Comparison of ENCODE assay signal across 14 cellular contexts in genomic region chr17:42781639-42782401, GRCh38. TPM values are rescaled to one million over a fixed set of nuclear protein-coding genes. Genes with fewer than 3 reads are reported as not detected.
DNase-seq lines count a peak whose midpoint lies in the region; ATAC-seq, FAIRE-seq and TF ChIP-seq lines count a peak whose summit lies in the region.
"Had no signal": no experiment of that assay in that cellular context is flagged by ENCODE, and none has a peak within 500 bp of the region (broad histone marks: within the 10 kb centered on the region; RNA-seq: fewer than 3 reads in every experiment).

No MANE protein-coding gene starts in this region.

- peak overlapping the region; percentile 84 for H3K14ac ChIP-seq in IMR-90 (replicated peaks; ENCODE audit: low read depth, low read length)

- H3K9ac ChIP-seq in IMR-90 (ENCODE audit: low read depth, low read length) (peak overlapping the region; percentile 71; the same call in 1 of the 2 replicates), endothelial cell of umbilical vein (replicated peaks; ENCODE audit: extremely low read depth, insufficient read depth, low read length) (no peak overlapping the region)

- in situ Hi-C loops in IMR-90 (cut with MboI; ENCODE audit: low sequenced_read_pairs): no loop called here

- no peak overlapping the region; the same call in 1 of the 2 replicates for H3K27ac ChIP-seq in IMR-90 (ENCODE audit: insufficient read depth, low read length)
- H3K27ac ChIP-seq in endothelial cell of umbilical vein (ENCODE audit: insufficient read depth, low read depth, low read length): no peak overlapping the region
- H3K27ac ChIP-seq: epithelial cell of prostate, ovary had no signal

- no peak for ATAC-seq in IMR-90 (ENCODE audit: low read depth)
- no peak for ATAC-seq in naive thymus-derived CD8-positive, alpha-beta T cell
- ATAC-seq: activated naive CD8-positive, alpha-beta T cell treated with anti-CD3 and anti-CD28 coated beads, Interleukin-2, amount 50 U/mL, for 24 hours had no signal

- H4K91ac ChIP-seq in IMR-90 (ENCODE audit: insufficient read depth, low read depth, low read length): peak overlapping the region; percentile 88

- WGBS in IMR-90 (ENCODE audit: extremely low coverage in 2 of 2, insufficient read length in 1 of 2), 2 experiments: no CpG with 5 or more reads among the region's 19 CpGs

- H4K20me1 ChIP-seq in IMR-90 (ENCODE audit: insufficient read depth, low read length) (no peaks in the 10 kb centered on the region), endothelial cell of umbilical vein (replicated peaks; ENCODE audit: control insufficient read depth, extremely low read depth, insufficient read depth, low read length) (no peaks in the 10 kb centered on the region)

- BruUV-seq in IMR-90 (replicated peaks; lab: Mats Ljungman, UMichigan): no TSS peak
- BruUV-seq in endothelial cell of umbilical vein (replicated peaks; lab: Mats Ljungman, UMichigan): no TSS peak

- peak overlapping the region; percentile 98 for H2AK5ac ChIP-seq in IMR-90 (ENCODE audit: low read depth, low read length)

- CTCF ChIA-PET in IMR-90 (lab: Yijun Ruan, JAX) (no interaction called here), endothelial cell of umbilical vein (lab: Charles Lee) (interaction anchor here (2.5 to 4.7 kb wide), 3 partner anchors 8 to 43 kb away, joined by 10 to 44 read pairs (median 15); partner anchors contain the start of genes BECN1 and VPS25)

- H2BK15ac ChIP-seq in IMR-90 (ENCODE audit: low read depth, low read length): peak overlapping the region; percentile 77; the same call in 1 of the 3 replicates

- no peak overlapping the region for H2BK5ac ChIP-seq in IMR-90 (ENCODE audit: low read depth, low read length, poor library complexity, severe bottlenecking)

- no peak for TF ChIP-seq POLR2A in IMR-90 (IDR thresholded peaks at IDR 0.05; ENCODE audit: low read depth, low read length)
- TF ChIP-seq POLR2A in endothelial cell of umbilical vein (IDR thresholded peaks at IDR 0.05; ENCODE audit: low read depth, low read length): no peak

- no peaks in the 10 kb centered on the region for H3K9me3 ChIP-seq in IMR-90 (ENCODE audit: control insufficient read depth, insufficient read depth, low read length)
- H3K9me3 ChIP-seq in endothelial cell of umbilical vein (replicated peaks; ENCODE audit: control insufficient read depth, insufficient read depth, low read length): no peaks in the 10 kb centered on the region
- H3K9me3 ChIP-seq: ovary had no signal

- H3K4me1 ChIP-seq in IMR-90 (ENCODE audit: control insufficient read depth, insufficient read depth, low read length): peaks cover 26% of the 10 kb centered on the region
- peaks cover 35% of the 10 kb centered on the region for H3K4me1 ChIP-seq in endothelial cell of umbilical vein (ENCODE audit: control insufficient read depth, extremely low read depth, insufficient read depth, low read length)

- no peak overlapping the region for H3K56ac ChIP-seq in IMR-90 (ENCODE audit: extremely low read depth, insufficient read depth, low read length)

- peak overlapping the region; percentile 96 for H3K23ac ChIP-seq in IMR-90 (ENCODE audit: low read depth, low read length)

- intact Hi-C loops in IMR-90 (cut with micrococcal nuclease) (no loop called here), endothelial cell of umbilical vein (cut with micrococcal nuclease) (loop anchor here (5.0 kb wide), 1 partner anchor 105 kb away; the partner anchor contains the start of gene PLEKHH3)

- peaks cover 27 to 56% (median 37%) of the 10 kb centered on the region in 4 donors for H3K4me1 Mint-ChIP-seq in naive thymus-derived CD8-positive, alpha-beta T cell

- no peak overlapping the region for H4K5ac ChIP-seq in IMR-90 (ENCODE audit: low read depth, low read length)

- peak overlapping the region; percentile 68 for H2AFZ ChIP-seq in IMR-90 (replicated peaks; ENCODE audit: low read length, poor library complexity)
- H2AFZ ChIP-seq in endothelial cell of umbilical vein (ENCODE audit: low read depth, low read length): no peak overlapping the region

- H3K79me1 ChIP-seq in IMR-90 (ENCODE audit: low read depth in 1 of 2, low read length in 2 of 2): peaks cover 0 to 52% of the 10 kb centered on the region in 2 experiments

- no peaks in the 10 kb centered on the region for H3K79me2 ChIP-seq in endothelial cell of umbilical vein (ENCODE audit: control insufficient read depth, insufficient read depth, low read length)

- peak overlapping the region; percentile 76; the same call in 1 of the 2 replicates for H3K4me3 ChIP-seq in IMR-90 (ENCODE audit: insufficient read depth, low read depth, low read length)
- peak overlapping the region in 1 of 3 experiments; percentile 16 for H3K4me3 ChIP-seq in endothelial cell of umbilical vein (replicated peaks in 1 of 3; ENCODE audit: insufficient read depth in 1 of 3, low read depth in 1 of 3, low read length in 3 of 3)

- H3K36me3 ChIP-seq in IMR-90 (ENCODE audit: control insufficient read depth, insufficient read depth, low read length) (peaks cover 16% of the 10 kb centered on the region), endothelial cell of umbilical vein (ENCODE audit: control insufficient read depth in 2 of 2, extremely low read depth in 1 of 2, insufficient read depth in 2 of 2, low read length in 2 of 2) (peaks cover 0 to 8% of the 10 kb centered on the region in 2 experiments)
- H3K36me3 ChIP-seq: ovary had no signal

- dilution Hi-C loops in IMR-90 (cut with HindIII; ENCODE audit: low sequenced_read_pairs, unreplicated experiment): no loop called here
- dilution Hi-C loops in endothelial cell of umbilical vein (cut with MboI; ENCODE audit: extremely low pct_ligation_motif_present, low sequenced_read_pairs): no loop called here

- no peak for TF ChIP-seq RAD21 in IMR-90 (IDR thresholded peaks at IDR 0.05; ENCODE audit: low read length)

- H4K8ac ChIP-seq in IMR-90 (ENCODE audit: low read depth in 2 of 2, low read length in 2 of 2): peak overlapping the region; percentile 72 to 73; a peak in 3 of 4 replicates

- H3K36me3 Mint-ChIP-seq in naive thymus-derived CD8-positive, alpha-beta T cell: peaks cover 0 to 28% (median 23%) of the 10 kb centered on the region in 3 donors

- peak overlapping the region in 6 of 10 donors; percentile 10 to 71 (median 48) for H3K4me3 Mint-ChIP-seq in naive thymus-derived CD8-positive, alpha-beta T cell
- H3K4me3 Mint-ChIP-seq: activated naive CD8-positive, alpha-beta T cell treated with anti-CD3 and anti-CD28 coated beads, Interleukin-2, amount 50 U/mL, for 24 hours had no signal

- H2BK20ac ChIP-seq in IMR-90 (ENCODE audit: low read depth, low read length): peak overlapping the region; percentile 37; the same call in 1 of the 2 replicates

- no peaks in the 10 kb centered on the region for H3K27me3 ChIP-seq in IMR-90 (ENCODE audit: control insufficient read depth, insufficient read depth, low read length)
- H3K27me3 ChIP-seq in endothelial cell of umbilical vein (ENCODE audit: control insufficient read depth in 2 of 2, insufficient read depth in 2 of 2, low read length in 2 of 2): peaks cover 16% of the 10 kb centered on the region in 2 experiments
- H3K27me3 ChIP-seq: ovary had no signal

- DNase-seq in AG08395 (ENCODE audit: low spot score): peak; percentile 37
- no peak for DNase-seq in IMR-90
- DNase-seq in endothelial cell of umbilical vein (ENCODE audit: low read depth, low spot score): no peak
- DNase-seq in naive thymus-derived CD8-positive, alpha-beta T cell: no peak
- no peak for DNase-seq in midbrain (lab: John Stamatoyannopoulos, UW)
- no peak for DNase-seq in foreskin melanocyte
- DNase-seq in GOT3 (lab: John Stamatoyannopoulos, UW): no peak
- no peak for DNase-seq in T-helper 9 cell
- DNase-seq: activated naive CD8-positive, alpha-beta T cell treated with anti-CD3 and anti-CD28 coated beads, Interleukin-2, amount 50 U/mL, for 24 hours; KG1; RPMI8226; stimulated activated CD4-positive, alpha-beta T cell treated with anti-CD3 and anti-CD28 coated beads, Interleukin-4, amount 100 ng/mL, for 4 hours had no signal

- H3K9me1 ChIP-seq in IMR-90 (ENCODE audit: insufficient read depth, low read length) (peaks cover 31% of the 10 kb centered on the region), endothelial cell of umbilical vein (replicated peaks; ENCODE audit: control insufficient read depth, extremely low read depth, insufficient read depth, low read length) (no peaks in the 10 kb centered on the region)

- H3K4me2 ChIP-seq in IMR-90 (ENCODE audit: low read depth, low read length) (peak overlapping the region; percentile 87), endothelial cell of umbilical vein (ENCODE audit: insufficient read depth, low read length) (no peak overlapping the region)

- POLR2A ChIA-PET in IMR-90 (lab: Charles Lee; ENCODE audit: unreplicated experiment) (no interaction called here), endothelial cell of umbilical vein (lab: Charles Lee) (interaction anchor here (0.6 to 0.9 kb wide), 2 partner anchors 11 to 15 kb away, joined by 4 read pairs; no protein-coding TSS in a partner anchor)
- POLR2A ChIA-PET in naive thymus-derived CD8-positive, alpha-beta T cell (lab: Charles Lee): interaction anchor here (0.6 to 1.2 kb wide), 3 partner anchors 8 to 48 kb away, joined by 3 to 5 read pairs (median 4); partner anchors contain the start of genes CNTD1, COA3 and VPS25

- peak overlapping the region; percentile 81 for H3K4ac ChIP-seq in IMR-90 (ENCODE audit: low read depth, low read length)

- H3K9me3 Mint-ChIP-seq in naive thymus-derived CD8-positive, alpha-beta T cell: no peaks in the 10 kb centered on the region
- H3K9me3 Mint-ChIP-seq: activated naive CD8-positive, alpha-beta T cell treated with anti-CD3 and anti-CD28 coated beads, Interleukin-2, amount 50 U/mL, for 24 hours had no signal

- H2BK120ac ChIP-seq in IMR-90 (ENCODE audit: low read depth, low read length): peak overlapping the region; percentile 93

- no peak overlapping the region for H3K18ac ChIP-seq in IMR-90 (ENCODE audit: low read depth, low read length)

- H2AK9ac ChIP-seq in IMR-90 (replicated peaks; ENCODE audit: low read depth, low read length, poor library complexity): peak overlapping the region; percentile 99

- FAIRE-seq in endothelial cell of umbilical vein (lab: Jason Lieb, UNC): no peak

- peaks cover 28 to 60% (median 44%) of the 10 kb centered on the region in 5 donors for H3K27me3 Mint-ChIP-seq in naive thymus-derived CD8-positive, alpha-beta T cell

- no peak overlapping the region for H3K27ac Mint-ChIP-seq in naive thymus-derived CD8-positive, alpha-beta T cell
- H3K27ac Mint-ChIP-seq: activated naive CD8-positive, alpha-beta T cell treated with anti-CD3 and anti-CD28 coated beads, Interleukin-2, amount 50 U/mL, for 24 hours had no signal

- TF ChIP-seq CTCF in IMR-90 (conservative IDR thresholded peaks at IDR 0.05; ENCODE audit: low read depth, low read length): no peak
- no peak for TF ChIP-seq CTCF in endothelial cell of umbilical vein (IDR thresholded peaks at IDR 0.05; ENCODE audit: extremely low read depth in 1 of 2, insufficient read depth in 1 of 2, low read depth in 1 of 2, low read length in 2 of 2)

RNA-seq across cellular contexts. Expression of gene WNK4, which starts 1.4 kb away (rescaled TPM):
- 1.3 and 1.9 TPM in 2 replicates for total RNA-seq in IMR-90 (2012; rRNA removed)
- 15.1 and 16.2 TPM in 2 replicates for polyA plus RNA-seq in IMR-90 (2012; rRNA removed)
- polyA plus RNA-seq in IMR-90 (2012; cell fraction: cytosol; rRNA removed): 6.8 and 7.9 TPM in 2 replicates
- polyA plus RNA-seq in IMR-90 (2012; cell fraction: nucleus; rRNA removed; ENCODE audit: low replicate concordance): 41.3 and 74.4 TPM in 2 replicates
- total RNA-seq in endothelial cell of umbilical vein: 1.9 TPM in 2 replicates
- 0.48 and 0.84 TPM in 2 replicates for polyA plus RNA-seq in endothelial cell of umbilical vein
- 0.58 and 0.75 TPM in 2 replicates for polyA plus RNA-seq in endothelial cell of umbilical vein (2011; cell fraction: cytosol; rRNA removed)
- polyA plus RNA-seq in endothelial cell of umbilical vein (2011; cell fraction: nucleus; rRNA removed): 3.7 and 4.0 TPM in 2 replicates
- 0.60 and 1.7 TPM in 2 replicates for polyA plus RNA-seq in endothelial cell of umbilical vein (2012)
- polyA minus RNA-seq in endothelial cell of umbilical vein: 1.1 and 1.5 TPM in 2 replicates
- 1.0 TPM for polyA minus RNA-seq in endothelial cell of umbilical vein (2011; cell fraction: cytosol; rRNA and poly(A)+ RNA removed)
- 0.63 and 3.1 TPM in 2 replicates for polyA minus RNA-seq in endothelial cell of umbilical vein (2011; cell fraction: nucleus; rRNA and poly(A)+ RNA removed)
- under 1 TPM; 0.27 to 0.62 TPM for total RNA-seq in naive thymus-derived CD8-positive, alpha-beta T cell
- polyA plus RNA-seq in naive thymus-derived CD8-positive, alpha-beta T cell: under 1 TPM in 1 of 3 donors, not detected in 2; 0.09 TPM

RNA-seq across cellular contexts. Expression of gene VPS25, which starts 8.6 kb away (rescaled TPM):
- total RNA-seq in IMR-90 (2012; rRNA removed): 71.3 and 78.3 TPM in 2 replicates
- 127 and 130 TPM in 2 replicates for polyA plus RNA-seq in IMR-90 (2012; rRNA removed)
- 52.7 and 94.7 TPM in 2 replicates for polyA plus RNA-seq in IMR-90 (2012; cell fraction: cytosol; rRNA removed)
- 59.9 and 91.1 TPM in 2 replicates for polyA plus RNA-seq in IMR-90 (2012; cell fraction: nucleus; rRNA removed; ENCODE audit: low replicate concordance)
- total RNA-seq in endothelial cell of umbilical vein: 45.0 and 47.1 TPM in 2 replicates
- polyA plus RNA-seq in endothelial cell of umbilical vein: 86.8 and 107 TPM in 2 replicates
- polyA plus RNA-seq in endothelial cell of umbilical vein (2011; cell fraction: cytosol; rRNA removed): 89.2 and 95.6 TPM in 2 replicates
- 47.0 and 54.4 TPM in 2 replicates for polyA plus RNA-seq in endothelial cell of umbilical vein (2011; cell fraction: nucleus; rRNA removed)
- 47.5 and 51.4 TPM in 2 replicates for polyA plus RNA-seq in endothelial cell of umbilical vein (2012)
- polyA minus RNA-seq in endothelial cell of umbilical vein: 47.0 and 50.3 TPM in 2 replicates
- polyA minus RNA-seq in endothelial cell of umbilical vein (2011; cell fraction: cytosol; rRNA and poly(A)+ RNA removed): 30.5 TPM
- 16.3 and 21.8 TPM in 2 replicates for polyA minus RNA-seq in endothelial cell of umbilical vein (2011; cell fraction: nucleus; rRNA and poly(A)+ RNA removed)
- total RNA-seq in naive thymus-derived CD8-positive, alpha-beta T cell: 10 to 100 TPM; 51.0 to 55.2 TPM
- 10 to 100 TPM; 43.9 to 64.5 (median 56.3) TPM for polyA plus RNA-seq in naive thymus-derived CD8-positive, alpha-beta T cell

RNA-seq across cellular contexts. Expression of gene COA3, which starts 16.7 kb away (rescaled TPM):
- total RNA-seq in IMR-90 (2012; rRNA removed) (50.5 and 78.1 TPM in 2 replicates), endothelial cell of umbilical vein (56.6 and 57.5 TPM in 2 replicates)
- polyA plus RNA-seq in IMR-90 (2012; rRNA removed) (66.8 and 75.9 TPM in 2 replicates), endothelial cell of umbilical vein (126 and 139 TPM in 2 replicates)
- polyA plus RNA-seq in IMR-90 (2012; cell fraction: cytosol; rRNA removed): 98.0 and 195 TPM in 2 replicates
- 20.9 and 24.9 TPM in 2 replicates for polyA plus RNA-seq in IMR-90 (2012; cell fraction: nucleus; rRNA removed; ENCODE audit: low replicate concordance)
- polyA plus RNA-seq in endothelial cell of umbilical vein (2011; cell fraction: cytosol; rRNA removed): 118 and 121 TPM in 2 replicates
- 34.4 and 38.4 TPM in 2 replicates for polyA plus RNA-seq in endothelial cell of umbilical vein (2011; cell fraction: nucleus; rRNA removed)
- polyA plus RNA-seq in endothelial cell of umbilical vein (2012): 102 and 105 TPM in 2 replicates
- 45.6 and 56.9 TPM in 2 replicates for polyA minus RNA-seq in endothelial cell of umbilical vein
- 29.8 TPM for polyA minus RNA-seq in endothelial cell of umbilical vein (2011; cell fraction: cytosol; rRNA and poly(A)+ RNA removed)
- 11.0 and 16.0 TPM in 2 replicates for polyA minus RNA-seq in endothelial cell of umbilical vein (2011; cell fraction: nucleus; rRNA and poly(A)+ RNA removed)
- total RNA-seq in naive thymus-derived CD8-positive, alpha-beta T cell: 10 to 100 TPM; 26.7 to 27.0 TPM
- 100 to 1,000 TPM; 106 to 119 (median 118) TPM for polyA plus RNA-seq in naive thymus-derived CD8-positive, alpha-beta T cell

RNA-seq across cellular contexts. Expression of gene CNTD1, which starts 16.8 kb away (rescaled TPM):
- total RNA-seq in IMR-90 (2012; rRNA removed) (not detected in 2 replicates), endothelial cell of umbilical vein (not detected in 2 replicates)
- polyA plus RNA-seq in IMR-90 (2012; rRNA removed) (not detected in 2 replicates), endothelial cell of umbilical vein (not detected in 2 replicates)
- not detected in 2 replicates for polyA plus RNA-seq in IMR-90 (2012; cell fraction: cytosol; rRNA removed)
- polyA plus RNA-seq in IMR-90 (2012; cell fraction: nucleus; rRNA removed; ENCODE audit: low replicate concordance): not detected in 2 replicates
- polyA plus RNA-seq in endothelial cell of umbilical vein (2011; cell fraction: cytosol; rRNA removed): not detected in 2 replicates
- not detected in 2 replicates for polyA plus RNA-seq in endothelial cell of umbilical vein (2011; cell fraction: nucleus; rRNA removed)
- polyA plus RNA-seq in endothelial cell of umbilical vein (2012): 0.49 and 0.92 TPM in 2 replicates
- not detected in 2 replicates for polyA minus RNA-seq in endothelial cell of umbilical vein
- not detected for polyA minus RNA-seq in endothelial cell of umbilical vein (2011; cell fraction: cytosol; rRNA and poly(A)+ RNA removed)
- polyA minus RNA-seq in endothelial cell of umbilical vein (2011; cell fraction: nucleus; rRNA and poly(A)+ RNA removed): not detected in 2 replicates
- total RNA-seq in naive thymus-derived CD8-positive, alpha-beta T cell: not detected
- under 1 TPM; 0.12 to 0.52 (median 0.24) TPM for polyA plus RNA-seq in naive thymus-derived CD8-positive, alpha-beta T cell

RNA-seq across cellular contexts. Expression of gene RAMP2, which starts 20.8 kb away (rescaled TPM):
- total RNA-seq in IMR-90 (2012; rRNA removed) (0.18 and 0.28 TPM in 2 replicates), endothelial cell of umbilical vein (71.0 and 106 TPM in 2 replicates)
- polyA plus RNA-seq in IMR-90 (2012; rRNA removed) (1.6 and 2.5 TPM in 2 replicates), endothelial cell of umbilical vein (192 and 262 TPM in 2 replicates)
- polyA plus RNA-seq in IMR-90 (2012; cell fraction: cytosol; rRNA removed): 1.7 and 1.8 TPM in 2 replicates
- polyA plus RNA-seq in IMR-90 (2012; cell fraction: nucleus; rRNA removed; ENCODE audit: low replicate concordance): 0.16 and 0.25 TPM in 2 replicates
- polyA plus RNA-seq in endothelial cell of umbilical vein (2011; cell fraction: cytosol; rRNA removed): 115 and 122 TPM in 2 replicates
- 16.0 and 28.9 TPM in 2 replicates for polyA plus RNA-seq in endothelial cell of umbilical vein (2011; cell fraction: nucleus; rRNA removed)
- polyA plus RNA-seq in endothelial cell of umbilical vein (2012): 26.8 and 43.4 TPM in 2 replicates
- 72.9 and 78.0 TPM in 2 replicates for polyA minus RNA-seq in endothelial cell of umbilical vein
- polyA minus RNA-seq in endothelial cell of umbilical vein (2011; cell fraction: cytosol; rRNA and poly(A)+ RNA removed): not detected
- polyA minus RNA-seq in endothelial cell of umbilical vein (2011; cell fraction: nucleus; rRNA and poly(A)+ RNA removed): 6.3 and 9.4 TPM in 2 replicates
- not detected for total RNA-seq in naive thymus-derived CD8-positive, alpha-beta T cell
- not detected for polyA plus RNA-seq in naive thymus-derived CD8-positive, alpha-beta T cell
